ENCODE assay signal across 18 cellular contexts in the genomic region with DNA sequence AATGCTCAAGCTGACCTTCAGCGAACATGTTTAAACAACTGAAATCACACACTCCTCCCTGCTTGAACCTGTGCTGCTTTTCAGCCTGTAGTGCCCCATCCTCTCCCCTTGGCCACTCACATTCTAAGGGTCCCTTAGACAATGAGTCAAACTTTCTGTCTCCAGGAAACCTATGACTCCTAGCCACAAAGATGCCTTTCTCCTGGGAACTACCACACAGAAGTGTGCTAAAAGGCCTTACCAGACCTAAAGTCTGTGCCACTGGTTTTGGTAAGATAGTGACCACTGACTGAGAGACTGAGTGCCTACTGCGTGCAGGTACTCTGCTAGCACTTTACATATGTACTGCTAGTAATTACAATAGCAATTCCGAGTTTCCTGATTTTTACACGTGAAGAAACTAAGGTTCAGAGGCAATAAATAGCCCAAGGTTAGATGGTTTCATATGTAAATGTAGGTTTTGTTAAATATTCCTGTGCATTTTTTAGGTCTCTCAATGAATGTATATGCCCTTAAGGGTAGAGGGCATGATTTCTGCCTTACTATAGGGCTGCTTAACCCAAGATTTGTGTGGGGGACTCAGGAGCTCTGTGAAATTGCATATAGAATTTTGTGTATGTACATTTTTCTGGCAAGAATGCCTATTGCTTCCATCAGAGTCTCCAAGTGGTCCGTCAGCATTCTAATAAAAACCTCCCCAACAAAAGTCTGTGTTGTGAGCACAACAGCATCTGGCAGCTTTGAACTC.
DNase-seq lines count a peak whose midpoint lies in the region; ATAC-seq, FAIRE-seq and TF ChIP-seq lines count a peak whose summit lies in the region.
"Had no signal": no experiment of that assay in that cellular context is flagged by ENCODE, and none has a peak within 500 bp of the region (broad histone marks: within the 10 kb centered on the region; RNA-seq: fewer than 3 reads in every experiment).

No MANE protein-coding gene starts in this region.

- H3K9me3 Mint-ChIP-seq in astrocyte (ENCODE audit: unreplicated experiment), result no peaks in the 10 kb centered on the region
- H3K9me3 Mint-ChIP-seq: activated CD4-positive, alpha-beta memory T cell treated with anti-CD3 and anti-CD28 coated beads, Interleukin-2, amount 10 ng/mL, durations not matched to agents 7 days and 5 days; central memory CD8-positive, alpha-beta T cell had no signal

- H3K27me3 Mint-ChIP-seq in astrocyte (ENCODE audit: low read depth, unreplicated experiment), result no peaks in the 10 kb centered on the region
- H3K27me3 Mint-ChIP-seq: activated CD4-positive, alpha-beta memory T cell treated with anti-CD3 and anti-CD28 coated beads, Interleukin-2, amount 10 ng/mL, durations not matched to agents 7 days and 5 days; central memory CD8-positive, alpha-beta T cell had no signal

- H3K27ac Mint-ChIP-seq in astrocyte (ENCODE audit: unreplicated experiment), result peak overlapping the region; percentile 81
- H3K27ac Mint-ChIP-seq: activated CD4-positive, alpha-beta memory T cell treated with anti-CD3 and anti-CD28 coated beads, Interleukin-2, amount 10 ng/mL, durations not matched to agents 7 days and 5 days had no signal

- FAIRE-seq in astrocyte (lab: Jason Lieb, UNC), result peak; percentile 58
- FAIRE-seq: GM12892 had no signal

- intact Hi-C loops in dorsolateral prefrontal cortex (cut with DNase I), result no loop called here

- H3K27me3 ChIP-seq in ACC112 (ENCODE audit: insufficient read depth, low read length) (no peaks in the 10 kb centered on the region), astrocyte (ENCODE audit: insufficient read depth, low read length) (no peaks in the 10 kb centered on the region), iPS-20b (ENCODE audit: insufficient read depth, low read length) (no peaks in the 10 kb centered on the region), dorsolateral prefrontal cortex (no peaks in the 10 kb centered on the region)
- H3K27me3 ChIP-seq: ovary had no signal

- no peaks in the 10 kb centered on the region for H3K79me2 ChIP-seq in ACC112 (ENCODE audit: control insufficient read depth, insufficient read depth, low read length, unreplicated experiment)
- H3K79me2 ChIP-seq in astrocyte (ENCODE audit: insufficient read depth, low read length), result no peaks in the 10 kb centered on the region

- peak overlapping the region; percentile 9 for H3K4me2 ChIP-seq in astrocyte (ENCODE audit: low read length)
- H3K4me2 ChIP-seq: KMS-11 had no signal

- DNase-seq in HT1080 (ENCODE audit: low read depth) (peak; percentile 83), astrocyte (ENCODE audit: low read depth) (peak; percentile 81), GDM1 (lab: John Stamatoyannopoulos, UW) (no peak), dorsolateral prefrontal cortex (no peak)
- DNase-seq: activated CD4-positive, alpha-beta memory T cell treated with anti-CD3 and anti-CD28 coated beads, Interleukin-2, amount 10 ng/mL, durations not matched to agents 7 days and 5 days; midbrain; NCI-H2029 treated with DMSO at 0.1 percent for 48 hours; ovary; SHP77 treated with DMSO at 0.1 percent for 48 hours; stimulated activated CD4-positive, alpha-beta T cell treated with anti-CD3 and anti-CD28 coated beads, Interleukin-12 subunit alpha, Interleukin-12 subunit beta, amount 100 ng/mL, for 4 hours had no signal

- H2AFZ ChIP-seq in ACC112 (ENCODE audit: low read length, unreplicated experiment) (no peak overlapping the region), astrocyte (ENCODE audit: low read depth, low read length) (no peak overlapping the region)

- peaks cover 9% of the 10 kb centered on the region for H4K20me1 ChIP-seq in astrocyte (ENCODE audit: insufficient read depth, low read length)

- ATAC-seq in GM21423 (IDR thresholded peaks at IDR 0.05; ENCODE audit: unreplicated experiment) (no peak), HG02884 (IDR thresholded peaks at IDR 0.05; ENCODE audit: unreplicated experiment) (no peak)

- H3K4me1 Mint-ChIP-seq in astrocyte (ENCODE audit: low read depth, unreplicated experiment), result peaks cover 49% of the 10 kb centered on the region

- TF ChIP-seq CTCF in astrocyte (IDR thresholded peaks at IDR 0.05; ENCODE audit: insufficient read depth, low read depth, low read length) (no peak), dorsolateral prefrontal cortex (IDR thresholded peaks at IDR 0.05 in 54 of 56, conservative IDR thresholded peaks at IDR 0.05 in 2 of 56; ENCODE audit: low read depth in 1 of 56, partially characterized antibody in 56 of 56) (no peak)

- H3K36me3 Mint-ChIP-seq in astrocyte (ENCODE audit: low read depth, unreplicated experiment), result peaks cover 10% of the 10 kb centered on the region

- H3K36me3 ChIP-seq in ACC112 (ENCODE audit: insufficient read depth, low read length) (peaks cover 22% of the 10 kb centered on the region), astrocyte (ENCODE audit: insufficient read depth, low read length) (peaks cover 29% of the 10 kb centered on the region), iPS-20b (ENCODE audit: insufficient read depth, low read depth, low read length) (peaks cover 19% of the 10 kb centered on the region)
- H3K36me3 ChIP-seq: ovary had no signal

- H3K27ac ChIP-seq in ACC112 (ENCODE audit: low read depth, low read length), result peak overlapping the region; percentile 60
- peak overlapping the region; percentile 65 for H3K27ac ChIP-seq in astrocyte (ENCODE audit: low read depth, low read length)
- H3K27ac ChIP-seq in iPS-20b (ENCODE audit: low read length), result no peak overlapping the region
- no peak overlapping the region for H3K27ac ChIP-seq in dorsolateral prefrontal cortex
- H3K27ac ChIP-seq: epithelial cell of prostate, KMS-11, ovary had no signal

- H3K9me3 ChIP-seq in astrocyte (ENCODE audit: insufficient read depth, low read depth, low read length) (no peaks in the 10 kb centered on the region), iPS-20b (ENCODE audit: insufficient read depth, low read depth, low read length) (no peaks in the 10 kb centered on the region)
- H3K9me3 ChIP-seq: ovary had no signal

- H3K4me3 ChIP-seq in ACC112 (ENCODE audit: low read depth, low read length) (no peak overlapping the region), astrocyte (ENCODE audit: insufficient read depth, low read depth, low read length) (no peak overlapping the region), iPS-20b (ENCODE audit: low read length) (peak overlapping the region; percentile 30; the same call in 1 of the 2 replicates), dorsolateral prefrontal cortex (no peak overlapping the region)
- H3K4me3 ChIP-seq: ovary had no signal

- H3K4me3 Mint-ChIP-seq in astrocyte (ENCODE audit: unreplicated experiment), result no peak overlapping the region
- H3K4me3 Mint-ChIP-seq: activated CD4-positive, alpha-beta memory T cell treated with anti-CD3 and anti-CD28 coated beads, Interleukin-2, amount 10 ng/mL, durations not matched to agents 7 days and 5 days; central memory CD8-positive, alpha-beta T cell had no signal

- peak overlapping the region; percentile 30 for H3K9ac ChIP-seq in astrocyte (ENCODE audit: low read length)
- H3K9ac ChIP-seq in iPS-20b (ENCODE audit: low read depth, low read length), result no peak overlapping the region
- H3K9ac ChIP-seq: KMS-11 had no signal

- H3K4me1 ChIP-seq in ACC112 (ENCODE audit: control insufficient read depth, insufficient read depth, low read length, unreplicated experiment) (peaks cover 15% of the 10 kb centered on the region), astrocyte (ENCODE audit: insufficient read depth, low read length) (peaks cover 11% of the 10 kb centered on the region), iPS-20b (ENCODE audit: insufficient read depth, low read length) (peaks cover 48% of the 10 kb centered on the region)

Comparison
In these comparisons a context has a peak if more than half of its experiments do, and no peak if none do; other contexts are left out.
1. H3K27ac ChIP-seq: peak in ACC112 (single experiment) and astrocyte (single experiment); none in iPS-20b (single experiment) and dorsolateral prefrontal cortex (0 of 59).
2. DNase-seq: peak in HT1080 (single experiment) and astrocyte (single experiment); none in GDM1 (single experiment) and dorsolateral prefrontal cortex (0 of 10).